1 cellular context compared by ENCODE assay signal in genomic region chr13:46664195-46664594, GRCh38.
TF ChIP-seq lines count a peak whose summit lies in the region.

No MANE protein-coding gene starts in this region.

TF ChIP-seq in H1, 55 proteins besides CTCF, POLR2A, EP300 and RAD21:
- no peak for TF ChIP-seq GABPA (IDR thresholded peaks at IDR 0.05; ENCODE audit: borderline replicate concordance, insufficient read depth, low read length)
- no peak for TF ChIP-seq BCL11A (IDR thresholded peaks at IDR 0.05; ENCODE audit: low read depth in 2 of 2, low read length in 2 of 2)
- TF ChIP-seq SAP30 (IDR thresholded peaks at IDR 0.05; ENCODE audit: insufficient read depth, insufficient replicate concordance, low read length): no peak
- TF ChIP-seq USF2 (IDR thresholded peaks at IDR 0.05; ENCODE audit: low read length): no peak
- TF ChIP-seq KDM5A (IDR thresholded peaks at IDR 0.05; ENCODE audit: low read length): no peak
- TF ChIP-seq CHD1 (IDR thresholded peaks at IDR 0.05; ENCODE audit: low read depth, low read length): no peak
- TF ChIP-seq SIN3A (conservative IDR thresholded peaks at IDR 0.05 in 1 of 2, IDR thresholded peaks at IDR 0.05 in 1 of 2; ENCODE audit: low read depth in 1 of 2, low read length in 2 of 2): no peak
- TF ChIP-seq CBX8 (IDR thresholded peaks at IDR 0.05; ENCODE audit: borderline replicate concordance, low read depth, low read length): no peak
- TF ChIP-seq CTBP2 (IDR thresholded peaks at IDR 0.05; ENCODE audit: borderline replicate concordance, insufficient read depth, insufficient read length, low read length): no peak
- no peak for TF ChIP-seq JUN (IDR thresholded peaks at IDR 0.05; ENCODE audit: low read depth, low read length)
- TF ChIP-seq JUND (IDR thresholded peaks at IDR 0.05; ENCODE audit: low read length): no peak
- no peak for TF ChIP-seq SUZ12 (IDR thresholded peaks at IDR 0.05; ENCODE audit: low read length)
- TF ChIP-seq KDM1A (IDR thresholded peaks at IDR 0.05; ENCODE audit: borderline replicate concordance, low read length): no peak
- TF ChIP-seq POLR2AphosphoS5 (IDR thresholded peaks at IDR 0.05; ENCODE audit: low read depth, low read length): no peak
